13 cellular contexts compared by ENCODE assay signal in genomic region chr6:73064261-73064660, GRCh38.
DNase-seq lines count a peak whose midpoint lies in the region; ATAC-seq and TF ChIP-seq lines count a peak whose summit lies in the region.
"Had no signal": no experiment of that assay in that cellular context is flagged by ENCODE, and none has a peak within 500 bp of the region (broad histone marks: within the 10 kb centered on the region; RNA-seq: fewer than 3 reads in every experiment).

No MANE protein-coding gene starts in this region.

- no peak for TF ChIP-seq CTCF in AG10803 (conservative IDR thresholded peaks at IDR 0.05; ENCODE audit: low read length)
- TF ChIP-seq CTCF in GM13977 (IDR thresholded peaks at IDR 0.05; ENCODE audit: extremely low read depth, insufficient read depth, missing control alignments) = no peak

- H3K36me3 ChIP-seq in adipocyte (ENCODE audit: control insufficient read depth, insufficient read depth, low read length, severe bottlenecking) = no peaks in the 10 kb centered on the region

- no peaks in the 10 kb centered on the region for H3K27me3 ChIP-seq in adipocyte (replicated peaks; ENCODE audit: control insufficient read depth, insufficient read depth, low read length)

- ATAC-seq in HG03280 (IDR thresholded peaks at IDR 0.05; ENCODE audit: unreplicated experiment) (no peak), Right ventricle myocardium inferior (no peak)
- ATAC-seq: GM23338, HCT116 had no signal

- no peak overlapping the region for H3K9ac ChIP-seq in adipocyte (ENCODE audit: low read length)

- H3K4me3 ChIP-seq in AG10803 (ENCODE audit: low read length) (no peak overlapping the region), adipocyte (ENCODE audit: low read length) (no peak overlapping the region)
- H3K4me3 ChIP-seq: GM23338 had no signal

- intact Hi-C loops in Right ventricle myocardium inferior (cut with DNase I) = no loop called here

- H3K9me3 ChIP-seq in adipocyte (ENCODE audit: control insufficient read depth, low read length) = no peaks in the 10 kb centered on the region
- H3K9me3 ChIP-seq: Caco-2 had no signal

- H3K4me1 ChIP-seq in adipocyte (ENCODE audit: control insufficient read depth, insufficient read depth, low read length) = no peaks in the 10 kb centered on the region

- peak; percentile 61 for DNase-seq in AG10803 (ENCODE audit: low read depth)
- DNase-seq in GM03348 (ENCODE audit: low spot score) = peak; percentile 29
- peak; percentile 67 for DNase-seq in adipocyte (ENCODE audit: low read depth)
- peak; percentile 79 for DNase-seq in fibroblast of peridontal ligament (ENCODE audit: extremely low read depth)
- DNase-seq in GM13977 (ENCODE audit: low spot score) = no peak
- no peak for DNase-seq in Right ventricle myocardium inferior (ENCODE audit: missing footprints)
- DNase-seq: 8988T; Caco-2; CD4-positive, alpha-beta T cell; KG1 had no signal

- in situ Hi-C loops in GM13977 (cut with MboI; ENCODE audit: low pct_unique_long_range_greater_than_20kb, low sequenced_read_pairs, unreplicated experiment) = no loop called here

Comparison
In these comparisons a context has a peak if more than half of its experiments do, and no peak if none do; other contexts are left out.
1. DNase-seq: peak in AG10803 (single experiment), GM03348 (single experiment), adipocyte (single experiment) and fibroblast of peridontal ligament (single experiment); none in GM13977 (single experiment) and Right ventricle myocardium inferior (single experiment).